15 cellular contexts compared by ENCODE assay signal in genomic region chr12:47551426-47551851, GRCh38.
DNase-seq lines count a peak whose midpoint lies in the region; ATAC-seq and TF ChIP-seq lines count a peak whose summit lies in the region.
"Had no signal": no experiment of that assay in that cellular context is flagged by ENCODE, and none has a peak within 500 bp of the region (broad histone marks: within the 10 kb centered on the region; RNA-seq: fewer than 3 reads in every experiment).

No MANE protein-coding gene starts in this region.

- peak; percentile 67 for DNase-seq in BJ (ENCODE audit: low read depth)
- peak; percentile 55 for DNase-seq in NCI-H2227 (lab: John Stamatoyannopoulos, UW; ENCODE audit: unreplicated experiment)
- peak; percentile 56 for DNase-seq in fibroblast of peridontal ligament (ENCODE audit: extremely low read depth)
- DNase-seq in mucosa of descending colon, result no peak
- DNase-seq in D341Med (ENCODE audit: low spot score), result no peak
- no peak for DNase-seq in SHP77 (lab: John Stamatoyannopoulos, UW)
- DNase-seq: activated T-cell treated with anti-CD3 and anti-CD28 coated beads, Interleukin-2, amount 50 U/mL, for 48 hours; islet precursor cell; stimulated activated CD4-positive, alpha-beta T cell treated with anti-CD3 and anti-CD28 coated beads, Interleukin-4, amount 100 ng/mL, for 1 hour; stimulated activated naive CD4-positive, alpha-beta T cell treated with Interleukin-2 at 50 U/mL for 16 hours had no signal

- no peaks in the 10 kb centered on the region for H3K27me3 ChIP-seq in BJ (ENCODE audit: control insufficient read depth, insufficient read depth, low read length)
- H3K27me3 ChIP-seq: ovary had no signal

- intact Hi-C loops in mucosa of descending colon (cut with DNase I, micrococcal nuclease), result no loop called here

- peaks cover 14% of the 10 kb centered on the region for H3K9me3 ChIP-seq in mucosa of descending colon

- TF ChIP-seq CTCF in BJ (IDR thresholded peaks at IDR 0.05; ENCODE audit: insufficient read depth, low read depth, low read length) (no peak), mucosa of descending colon (IDR thresholded peaks at IDR 0.05) (no peak)

- ATAC-seq in mucosa of descending colon (peak; percentile 9), HG03469 (IDR thresholded peaks at IDR 0.05; ENCODE audit: unreplicated experiment) (no peak), GM19467 (IDR thresholded peaks at IDR 0.05; ENCODE audit: unreplicated experiment) (no peak)
- ATAC-seq: activated CD4-positive, CD25-positive, alpha-beta regulatory T cell treated with anti-CD3 and anti-CD28 coated beads, Interleukin-2, amount 50 U/mL, for 24 hours; esophagus mucosa had no signal

- no peaks in the 10 kb centered on the region for H3K4me1 ChIP-seq in mucosa of descending colon (ENCODE audit: low read depth)

- no peak overlapping the region for H3K4me3 ChIP-seq in BJ (ENCODE audit: low read depth, low read length)
- H3K4me3 ChIP-seq in mucosa of descending colon, result no peak overlapping the region
- H3K4me3 ChIP-seq: ovary had no signal

- CTCF ChIA-PET in BJ (lab: Yijun Ruan, JAX), result interaction anchor here (1.5 kb wide), 1 partner anchor 86 kb away, joined by 6 read pairs; no protein-coding TSS in a partner anchor

- POLR2A ChIA-PET in BJ (lab: Charles Lee), result no interaction called here

- H3K36me3 ChIP-seq in BJ (ENCODE audit: control insufficient read depth, insufficient read depth, low read length) (no peaks in the 10 kb centered on the region), mucosa of descending colon (ENCODE audit: low read depth) (no peaks in the 10 kb centered on the region)
- H3K36me3 ChIP-seq: ovary had no signal

Comparison
In these comparisons a context has a peak if more than half of its experiments do, and no peak if none do; other contexts are left out.
1. DNase-seq: peak in BJ (single experiment), NCI-H2227 (single experiment) and fibroblast of peridontal ligament (single experiment); none in mucosa of descending colon (0 of 3), D341Med (single experiment) and SHP77 (0 of 2).